ENCODE assay signal across 2 cellular contexts in the genomic region with DNA sequence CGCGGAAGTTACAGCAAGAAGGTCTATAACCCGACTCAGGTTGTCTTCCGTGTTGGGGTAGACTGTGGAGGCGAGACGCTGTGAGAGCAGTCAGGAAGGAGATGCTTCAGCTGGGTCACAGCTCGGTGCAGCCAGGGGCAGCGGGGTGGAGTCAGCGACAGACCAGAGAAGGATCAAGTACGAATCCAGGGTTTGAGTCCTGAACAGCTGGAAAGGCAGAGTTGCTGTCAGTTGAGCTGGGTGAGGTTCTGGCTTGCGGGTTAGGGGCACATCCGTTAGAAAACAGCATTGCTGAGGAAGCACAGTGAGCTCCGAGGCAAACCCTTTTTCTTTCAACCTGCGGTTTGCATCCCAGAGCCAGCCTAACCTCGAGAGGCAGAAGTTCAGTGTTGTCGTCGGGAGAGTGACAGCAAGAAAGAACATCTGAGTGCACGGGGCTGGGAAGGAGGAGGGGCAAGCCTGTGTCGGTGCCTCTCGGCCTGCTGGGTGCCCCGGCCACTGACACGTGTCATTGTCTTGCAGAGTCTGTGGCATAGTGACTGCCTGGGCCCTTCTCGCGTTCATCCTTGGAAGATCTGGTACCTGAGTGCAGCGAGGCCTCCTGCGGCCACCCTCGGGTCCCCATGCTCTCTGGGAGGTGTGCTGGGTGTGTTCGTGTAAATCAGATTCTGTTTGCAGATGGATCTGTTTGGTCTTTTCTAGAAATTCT.
TF ChIP-seq lines count a peak whose summit lies in the region.

No MANE protein-coding gene starts in this region.

TF ChIP-seq in SK-N-SH, 30 proteins besides CTCF, POLR2A, EP300 and RAD21 (continued from another document):
- no peak for TF ChIP-seq SIN3A (IDR thresholded peaks at IDR 0.05; ENCODE audit: borderline replicate concordance, low read depth, low read length)
- no peak for TF ChIP-seq TEAD4 (IDR thresholded peaks at IDR 0.05; ENCODE audit: borderline replicate concordance, insufficient read depth)
- TF ChIP-seq, protein P1, sequence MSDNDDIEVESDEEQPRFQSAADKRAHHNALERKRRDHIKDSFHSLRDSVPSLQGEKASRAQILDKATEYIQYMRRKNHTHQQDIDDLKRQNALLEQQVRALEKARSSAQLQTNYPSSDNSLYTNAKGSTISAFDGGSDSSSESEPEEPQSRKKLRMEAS (IDR thresholded peaks at IDR 0.05; ENCODE audit: low read depth): no peak
- TF ChIP-seq JUND (IDR thresholded peaks at IDR 0.05): no peak
- TF ChIP-seq, protein P2, sequence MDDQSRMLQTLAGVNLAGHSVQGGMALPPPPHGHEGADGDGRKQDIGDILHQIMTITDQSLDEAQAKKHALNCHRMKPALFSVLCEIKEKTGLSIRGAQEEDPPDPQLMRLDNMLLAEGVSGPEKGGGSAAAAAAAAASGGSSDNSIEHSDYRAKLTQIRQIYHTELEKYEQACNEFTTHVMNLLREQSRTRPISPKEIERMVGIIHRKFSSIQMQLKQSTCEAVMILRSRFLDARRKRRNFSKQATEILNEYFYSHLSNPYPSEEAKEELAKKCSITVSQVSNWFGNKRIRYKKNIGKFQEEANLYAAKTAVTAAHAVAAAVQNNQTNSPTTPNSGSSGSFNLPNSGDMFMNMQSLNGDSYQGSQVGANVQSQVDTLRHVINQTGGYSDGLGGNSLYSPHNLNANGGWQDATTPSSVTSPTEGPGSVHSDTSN (IDR thresholded peaks at IDR 0.05): no peak
- TF ChIP-seq TCF12 (IDR thresholded peaks at IDR 0.05): no peak
- no peak for TF ChIP-seq ELF1 (IDR thresholded peaks at IDR 0.05)
- TF ChIP-seq FOSL2 (IDR thresholded peaks at IDR 0.05; ENCODE audit: borderline replicate concordance, low read depth): no peak
- TF ChIP-seq, protein P3, sequence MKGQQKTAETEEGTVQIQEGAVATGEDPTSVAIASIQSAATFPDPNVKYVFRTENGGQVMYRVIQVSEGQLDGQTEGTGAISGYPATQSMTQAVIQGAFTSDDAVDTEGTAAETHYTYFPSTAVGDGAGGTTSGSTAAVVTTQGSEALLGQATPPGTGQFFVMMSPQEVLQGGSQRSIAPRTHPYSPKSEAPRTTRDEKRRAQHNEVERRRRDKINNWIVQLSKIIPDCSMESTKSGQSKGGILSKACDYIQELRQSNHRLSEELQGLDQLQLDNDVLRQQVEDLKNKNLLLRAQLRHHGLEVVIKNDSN (IDR thresholded peaks at IDR 0.05; ENCODE audit: borderline replicate concordance, low read depth): no peak
- TF ChIP-seq GATA2 (CRISPR knock-in tag; IDR thresholded peaks at IDR 0.05): no peak
- no peak for TF ChIP-seq RFX5 (IDR thresholded peaks at IDR 0.05; ENCODE audit: low read length)
- TF ChIP-seq NRF1 (IDR thresholded peaks at IDR 0.05; ENCODE audit: low read depth, low read length): no peak
- no peak for TF ChIP-seq CHD2 (IDR thresholded peaks at IDR 0.05; ENCODE audit: low read length, partially characterized antibody)
- TF ChIP-seq FOXJ3 (CRISPR knock-in tag; IDR thresholded peaks at IDR 0.05): no peak
- TF ChIP-seq MXI1 (IDR thresholded peaks at IDR 0.05; ENCODE audit: low read depth, low read length): no peak
- TF ChIP-seq, protein P4, sequence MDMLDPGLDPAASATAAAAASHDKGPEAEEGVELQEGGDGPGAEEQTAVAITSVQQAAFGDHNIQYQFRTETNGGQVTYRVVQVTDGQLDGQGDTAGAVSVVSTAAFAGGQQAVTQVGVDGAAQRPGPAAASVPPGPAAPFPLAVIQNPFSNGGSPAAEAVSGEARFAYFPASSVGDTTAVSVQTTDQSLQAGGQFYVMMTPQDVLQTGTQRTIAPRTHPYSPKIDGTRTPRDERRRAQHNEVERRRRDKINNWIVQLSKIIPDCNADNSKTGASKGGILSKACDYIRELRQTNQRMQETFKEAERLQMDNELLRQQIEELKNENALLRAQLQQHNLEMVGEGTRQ (IDR thresholded peaks at IDR 0.05; ENCODE audit: borderline replicate concordance, low read depth, low read length): no peak
- TF ChIP-seq, protein P5, sequence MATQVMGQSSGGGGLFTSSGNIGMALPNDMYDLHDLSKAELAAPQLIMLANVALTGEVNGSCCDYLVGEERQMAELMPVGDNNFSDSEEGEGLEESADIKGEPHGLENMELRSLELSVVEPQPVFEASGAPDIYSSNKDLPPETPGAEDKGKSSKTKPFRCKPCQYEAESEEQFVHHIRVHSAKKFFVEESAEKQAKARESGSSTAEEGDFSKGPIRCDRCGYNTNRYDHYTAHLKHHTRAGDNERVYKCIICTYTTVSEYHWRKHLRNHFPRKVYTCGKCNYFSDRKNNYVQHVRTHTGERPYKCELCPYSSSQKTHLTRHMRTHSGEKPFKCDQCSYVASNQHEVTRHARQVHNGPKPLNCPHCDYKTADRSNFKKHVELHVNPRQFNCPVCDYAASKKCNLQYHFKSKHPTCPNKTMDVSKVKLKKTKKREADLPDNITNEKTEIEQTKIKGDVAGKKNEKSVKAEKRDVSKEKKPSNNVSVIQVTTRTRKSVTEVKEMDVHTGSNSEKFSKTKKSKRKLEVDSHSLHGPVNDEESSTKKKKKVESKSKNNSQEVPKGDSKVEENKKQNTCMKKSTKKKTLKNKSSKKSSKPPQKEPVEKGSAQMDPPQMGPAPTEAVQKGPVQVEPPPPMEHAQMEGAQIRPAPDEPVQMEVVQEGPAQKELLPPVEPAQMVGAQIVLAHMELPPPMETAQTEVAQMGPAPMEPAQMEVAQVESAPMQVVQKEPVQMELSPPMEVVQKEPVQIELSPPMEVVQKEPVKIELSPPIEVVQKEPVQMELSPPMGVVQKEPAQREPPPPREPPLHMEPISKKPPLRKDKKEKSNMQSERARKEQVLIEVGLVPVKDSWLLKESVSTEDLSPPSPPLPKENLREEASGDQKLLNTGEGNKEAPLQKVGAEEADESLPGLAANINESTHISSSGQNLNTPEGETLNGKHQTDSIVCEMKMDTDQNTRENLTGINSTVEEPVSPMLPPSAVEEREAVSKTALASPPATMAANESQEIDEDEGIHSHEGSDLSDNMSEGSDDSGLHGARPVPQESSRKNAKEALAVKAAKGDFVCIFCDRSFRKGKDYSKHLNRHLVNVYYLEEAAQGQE (IDR thresholded peaks at IDR 0.05; ENCODE audit: low read depth, low read length): no peak
- no peak for TF ChIP-seq POLR2AphosphoS5 (IDR thresholded peaks at IDR 0.05; ENCODE audit: low read depth, low read length)
- TF ChIP-seq RXRA (IDR thresholded peaks at IDR 0.05; ENCODE audit: borderline replicate concordance, low read depth): no peak

TF ChIP-seq in SK-N-SH treated with all-trans-retinoic acid at 6 μM for 48 hours, 23 proteins besides CTCF, POLR2A, EP300 and RAD21 (continued from another document):
- TF ChIP-seq, protein P6, sequence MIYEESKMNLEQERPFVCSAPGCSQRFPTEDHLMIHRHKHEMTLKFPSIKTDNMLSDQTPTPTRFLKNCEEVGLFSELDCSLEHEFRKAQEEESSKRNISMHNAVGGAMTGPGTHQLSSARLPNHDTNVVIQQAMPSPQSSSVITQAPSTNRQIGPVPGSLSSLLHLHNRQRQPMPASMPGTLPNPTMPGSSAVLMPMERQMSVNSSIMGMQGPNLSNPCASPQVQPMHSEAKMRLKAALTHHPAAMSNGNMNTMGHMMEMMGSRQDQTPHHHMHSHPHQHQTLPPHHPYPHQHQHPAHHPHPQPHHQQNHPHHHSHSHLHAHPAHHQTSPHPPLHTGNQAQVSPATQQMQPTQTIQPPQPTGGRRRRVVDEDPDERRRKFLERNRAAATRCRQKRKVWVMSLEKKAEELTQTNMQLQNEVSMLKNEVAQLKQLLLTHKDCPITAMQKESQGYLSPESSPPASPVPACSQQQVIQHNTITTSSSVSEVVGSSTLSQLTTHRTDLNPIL (CRISPR knock-in tag; IDR thresholded peaks at IDR 0.05; ENCODE audit: low read depth): no peak
- TF ChIP-seq ZNF8 (CRISPR knock-in tag; IDR thresholded peaks at IDR 0.05) (no peak), ZFP30 (CRISPR knock-in tag; IDR thresholded peaks at IDR 0.05) (no peak), ZC3H10 (CRISPR knock-in tag; IDR thresholded peaks at IDR 0.05) (no peak)
